8 cellular contexts compared by ENCODE assay signal in the genomic region with DNA sequence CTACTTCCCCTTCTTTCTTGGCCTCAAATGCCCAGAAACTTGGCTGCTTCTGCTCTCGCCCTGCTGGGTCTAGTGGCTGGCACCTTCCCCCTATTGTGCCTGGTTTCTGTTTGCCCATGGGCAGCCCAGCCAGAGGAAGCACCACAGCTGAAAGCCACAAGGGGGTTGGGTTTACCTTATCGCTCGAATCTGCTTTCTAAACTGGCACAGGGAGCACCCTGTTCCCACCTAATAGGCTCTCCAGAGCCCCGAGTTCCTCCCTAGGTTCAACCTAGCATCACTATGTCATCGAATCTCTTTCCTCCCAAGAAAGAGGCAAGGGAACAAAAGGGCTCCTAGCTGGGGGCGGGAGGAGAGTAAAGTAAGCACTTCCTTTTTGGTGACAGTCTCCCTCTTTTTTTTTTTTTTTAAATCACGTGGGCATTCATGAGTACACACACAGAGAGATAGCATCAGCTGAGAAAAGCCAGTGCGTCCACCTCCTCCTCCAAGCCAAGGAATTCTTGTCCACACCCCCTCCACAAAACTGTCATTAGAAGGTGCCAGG.
A peak's percentile ranks its signal among the peaks of the same experiment; 100 is the strongest.
DNase-seq lines count a peak whose midpoint lies in the region; ATAC-seq lines count a peak whose summit lies in the region.

No MANE protein-coding gene starts in this region.

- intact Hi-C loops in Right ventricle myocardium superior (cut with DNase I): no loop called here

- peak; percentile 61 for DNase-seq in CMK (ENCODE audit: low read depth)
- DNase-seq in NCI-H2029 (lab: John Stamatoyannopoulos, UW): peak; percentile 81
- DNase-seq in activated T-cell treated with anti-CD3 and anti-CD28 coated beads for 24 hours (ENCODE audit: low read depth): peak; percentile 1
- DNase-seq in Right ventricle myocardium superior: no peak
- DNase-seq in NCI-H1105 (lab: John Stamatoyannopoulos, UW): no peak

- H3K4me1 ChIP-seq in rectal smooth muscle tissue (ENCODE audit: control insufficient read depth, insufficient read depth, low read length): no peaks in the 10 kb centered on the region

- no peak overlapping the region for H3K27ac ChIP-seq in rectal smooth muscle tissue (ENCODE audit: low read depth, low read length)

- H3K27me3 ChIP-seq in rectal smooth muscle tissue (ENCODE audit: control insufficient read depth, insufficient read depth, low read length): no peaks in the 10 kb centered on the region

- peak overlapping the region; percentile 44 for H3K4me3 ChIP-seq in rectal smooth muscle tissue (ENCODE audit: low read length)

- ATAC-seq in Right ventricle myocardium superior (ENCODE audit: poor library complexity): peak; percentile 26
- no peak for ATAC-seq in GM21619 (IDR thresholded peaks at IDR 0.05; ENCODE audit: unreplicated experiment)
- ATAC-seq in GM21447 (IDR thresholded peaks at IDR 0.05; ENCODE audit: unreplicated experiment): no peak

- no peaks in the 10 kb centered on the region for H3K36me3 ChIP-seq in rectal smooth muscle tissue (ENCODE audit: control insufficient read depth, insufficient read depth, low read length)

- no peak overlapping the region for H3K9ac ChIP-seq in rectal smooth muscle tissue (ENCODE audit: low read length)

Comparison
In these comparisons a context has a peak if more than half of its experiments do, and no peak if none do; other contexts are left out.
1. DNase-seq: peak in CMK (single experiment), NCI-H2029 (single experiment) and activated T-cell treated with anti-CD3 and anti-CD28 coated beads for 24 hours (single experiment); none in Right ventricle myocardium superior (single experiment) and NCI-H1105 (single experiment).